In the genomic region with DNA sequence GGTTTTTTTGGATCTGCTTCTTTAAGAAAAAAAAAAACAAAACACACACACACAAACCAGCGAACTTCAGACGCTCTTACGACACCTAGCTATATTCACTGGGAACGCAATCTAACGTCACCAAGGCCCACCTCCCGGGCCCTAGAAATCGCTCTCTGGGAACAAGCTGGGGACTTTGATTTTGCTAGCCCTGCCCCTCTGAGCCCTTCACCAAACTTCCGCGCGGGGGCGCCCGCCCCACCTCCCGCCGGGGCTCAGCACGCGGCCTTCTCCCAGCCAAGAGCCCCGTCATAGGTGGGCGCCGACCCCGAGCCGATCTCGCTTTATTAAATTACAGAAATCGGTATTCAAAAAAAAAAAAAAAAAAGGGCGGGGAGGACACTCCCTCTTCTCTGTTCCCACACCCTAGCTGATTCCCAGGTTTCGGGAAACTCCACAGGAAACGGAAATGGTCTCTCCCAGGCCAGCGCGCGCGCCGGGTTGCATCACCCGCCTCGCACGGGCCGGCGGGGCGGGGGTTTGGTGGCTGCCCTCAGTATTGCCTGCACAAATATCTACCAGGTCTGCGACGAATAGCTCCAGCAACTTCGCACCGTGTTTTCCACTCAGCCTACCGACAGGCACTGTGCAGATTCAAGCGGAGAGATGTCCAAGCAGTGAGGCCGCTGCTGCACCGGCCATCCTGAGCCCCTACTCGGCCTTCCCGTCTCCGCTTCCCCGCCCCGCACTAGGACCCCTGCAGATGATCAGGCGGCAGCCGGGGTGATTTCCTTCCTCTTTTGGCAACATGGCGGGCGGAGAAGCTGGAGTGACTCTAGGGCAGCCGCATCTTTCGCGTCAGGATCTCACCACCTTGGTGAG, we compare ENCODE assay signal across 8 cellular contexts. TPM values are rescaled to one million over a fixed set of nuclear protein-coding genes. Genes with fewer than 3 reads are reported as not detected.
DNase-seq lines count a peak whose midpoint lies in the region; ATAC-seq, FAIRE-seq and TF ChIP-seq lines count a peak whose summit lies in the region.

Gene EIF2S3, plus strand, starts transcription at position 775 of the 861 bp plus-strand sequence. Its CDS starts 13 bp downstream, at position 788.

- peak within 1 kb of the TSS; percentile 63; the same call in 1 of the 2 replicates for H3K4me2 ChIP-seq in DOHH2 (ENCODE audit: low read length)

- H4K20me1 ChIP-seq in DOHH2 (ENCODE audit: control insufficient read depth, insufficient read depth, low read depth, low read length) = peaks cover 4% of the 10 kb centered on the region; the same call in 1 of the 2 replicates

- H3K27me3 ChIP-seq in DOHH2 (ENCODE audit: control insufficient read depth, low read length) (no peaks in the 10 kb centered on the region), esophagus muscularis mucosa (no peaks in the 10 kb centered on the region)

- H3K4me1 ChIP-seq in DOHH2 (ENCODE audit: control insufficient read depth, low read length) = no peaks in the 10 kb centered on the region
- peaks cover 0 to 6% (median 2%) of the 10 kb centered on the region in 4 donors for H3K4me1 ChIP-seq in esophagus muscularis mucosa

- H3K9me3 ChIP-seq in DOHH2 (ENCODE audit: control insufficient read depth, insufficient read depth, low read length) (no peaks in the 10 kb centered on the region), esophagus muscularis mucosa (no peaks in the 10 kb centered on the region)

- no peak for TF ChIP-seq EP300 in esophagus muscularis mucosa (IDR thresholded peaks at IDR 0.05)

- no peak within 1 kb of the TSS; the same call in 1 of the 2 replicates for H3K27ac ChIP-seq in DOHH2 (ENCODE audit: low read depth, low read length)
- H3K27ac ChIP-seq in esophagus muscularis mucosa (replicated peaks in 1 of 4) = peak within 1 kb of the TSS; percentile 85 to 90 (median 89)

- FAIRE-seq in RCC 7860 (lab: Jason Lieb, UNC) = peak; percentile 89

- WGBS in esophagus muscularis mucosa = 2% methylated on average over 37 of the region's 57 CpGs

- H3K79me2 ChIP-seq in DOHH2 (ENCODE audit: control insufficient read depth, low read length) = peaks cover 9% of the 10 kb centered on the region

- peak; percentile 38 for TF ChIP-seq POLR2A in esophagus muscularis mucosa (IDR thresholded peaks at IDR 0.05; ENCODE audit: low read depth)

- peak; percentile 91 for ATAC-seq in GM21825 (IDR thresholded peaks at IDR 0.05; ENCODE audit: unreplicated experiment)

- H3K9me2 ChIP-seq in DOHH2 (replicated peaks; ENCODE audit: control insufficient read depth, low read length) = no peaks in the 10 kb centered on the region

- intact Hi-C loops in esophagus muscularis mucosa (cut with DNase I) = loop anchor here (2.0 to 10.0 kb wide), 2 partner anchors 100 to 146 kb away; partner anchors contain the start of gene CXorf58

- H3F3A ChIP-seq in DOHH2 (ENCODE audit: control insufficient read depth, insufficient read depth) = no peaks in the 10 kb centered on the region

- DNase-seq in Kasumi-1 (lab: John Stamatoyannopoulos, UW) (peak; percentile 93 to 95), RCC 7860 (ENCODE audit: low spot score) (peak; percentile 88), esophagus muscularis mucosa (ENCODE audit: extremely low spot score) (peak; percentile 94), myocyte (ENCODE audit: low read depth) (peak; percentile 93)
- DNase-seq in activated T-cell treated with anti-CD3 and anti-CD28 coated beads, Interleukin-2, amount 50 U/mL, for 48 hours = peak; percentile 91
- DNase-seq in stimulated activated CD8-positive, alpha-beta memory T cell treated with anti-CD3 and anti-CD28 coated beads, Interleukin-7, amount 100 ng/mL, for 48 hours (ENCODE audit: extremely low read depth in 1 of 2, low read depth in 1 of 2) = peak; percentile 70 to 82

- peak; percentile 70 for TF ChIP-seq CTCF in DOHH2 (IDR thresholded peaks at IDR 0.05; ENCODE audit: low read depth, low read length, poor library complexity, severe bottlenecking)
- TF ChIP-seq CTCF in esophagus muscularis mucosa (IDR thresholded peaks at IDR 0.05) = peak; percentile 55 to 63 (median 56)

- no peak within 1 kb of the TSS for H3K4me3 ChIP-seq in DOHH2 (ENCODE audit: low read length)
- H3K4me3 ChIP-seq in esophagus muscularis mucosa = peak within 1 kb of the TSS in 3 of 4 donors; percentile 69 to 87 (median 70)

- H3K36me3 ChIP-seq in DOHH2 (ENCODE audit: control insufficient read depth, low read length) (peaks cover 20% of the 10 kb centered on the region), esophagus muscularis mucosa (peaks cover 0 to 22% (median 11%) of the 10 kb centered on the region in 4 donors)

RNA-seq across cellular contexts. Expression of gene EIF2S3, which starts in this region (rescaled TPM):
- total RNA-seq in esophagus muscularis mucosa (100 to 1,000 TPM; 116 to 159 (median 126) TPM), myocyte (155 and 161 TPM in 2 replicates)
- 79.8 TPM for polyA plus RNA-seq in myocyte (2012)
